10 cellular contexts compared by ENCODE assay signal in genomic region chr10:13633689-13634088, GRCh38. TPM values are rescaled to one million over a fixed set of nuclear protein-coding genes. Genes with fewer than 3 reads are reported as not detected.
A peak's percentile ranks its signal among the peaks of the same experiment; 100 is the strongest.
DNase-seq lines count a peak whose midpoint lies in the region; ATAC-seq and TF ChIP-seq lines count a peak whose summit lies in the region.
"Had no signal": no experiment of that assay in that cellular context is flagged by ENCODE, and none has a peak within 500 bp of the region (broad histone marks: within the 10 kb centered on the region; RNA-seq: fewer than 3 reads in every experiment).

No MANE protein-coding gene starts in this region.

- WGBS in heart right ventricle, 2 donors: 65 to 73% methylated on average over 7 of the region's 7 CpGs
- 40 to 58% (median 40%) methylated on average over 7 of the region's 7 CpGs for WGBS in psoas muscle, 3 donors

- peaks cover 0 to 48% (median 19%) of the 10 kb centered on the region in 9 donors for H3K4me1 ChIP-seq in heart right ventricle
- H3K4me1 ChIP-seq in psoas muscle: peaks cover 11% of the 10 kb centered on the region
- H3K4me1 ChIP-seq: SJSA1 had no signal

- POLR2A ChIA-PET in BJ (lab: Charles Lee): interaction anchor here (0.6 kb wide), 1 partner anchor 30 kb away, joined by 15 read pairs; no protein-coding TSS in a partner anchor

- no peak overlapping the region for H3K27ac Mint-ChIP-seq in chondrocyte (ENCODE audit: unreplicated experiment)
- H3K27ac Mint-ChIP-seq: dendritic cell treated with granulocyte-macrophage colony-stimulating factor and Interleukin-4, amounts not matched to agents 40 ng/mL and 50 ng/mL, for 4 days had no signal

- peak; percentile 15 for DNase-seq in BJ (ENCODE audit: low read depth)
- DNase-seq in amniotic epithelial cell (ENCODE audit: low read depth): peak; percentile 93
- peak; percentile 76 to 84 for DNase-seq in heart right ventricle
- DNase-seq in psoas muscle: peak; percentile 69 to 89
- no peak for DNase-seq in NCI-H2107 treated with DMSO at 0.1 percent for 48 hours (lab: John Stamatoyannopoulos, UW; ENCODE audit: unreplicated experiment)
- no peak for DNase-seq in chondrocyte (ENCODE audit: low spot score)
- DNase-seq in GM19238 (ENCODE audit: insufficient read length, low spot score): no peak

- CTCF ChIA-PET in BJ (lab: Yijun Ruan, JAX): interaction anchor here (1.2 to 1.5 kb wide), 2 partner anchors 9 to 19 kb away, joined by 3 read pairs; no protein-coding TSS in a partner anchor

- H3K36me3 ChIP-seq in BJ (ENCODE audit: control insufficient read depth, insufficient read depth, low read length): peaks cover 5% of the 10 kb centered on the region
- H3K36me3 ChIP-seq in heart right ventricle: peaks cover 0 to 44% (median 0%) of the 10 kb centered on the region in 9 donors
- H3K36me3 ChIP-seq in psoas muscle (ENCODE audit: insufficient read depth in 1 of 2, low read depth in 1 of 2): peaks cover 2 to 31% of the 10 kb centered on the region in 2 donors

- H3K36me3 Mint-ChIP-seq in chondrocyte (ENCODE audit: low read depth): peaks cover 13% of the 10 kb centered on the region

- H3K4me3 Mint-ChIP-seq in chondrocyte (ENCODE audit: unreplicated experiment): no peak overlapping the region
- H3K4me3 Mint-ChIP-seq: dendritic cell treated with granulocyte-macrophage colony-stimulating factor and Interleukin-4, amounts not matched to agents 40 ng/mL and 50 ng/mL, for 4 days had no signal

- peaks cover 19% of the 10 kb centered on the region for H3K4me1 Mint-ChIP-seq in chondrocyte (ENCODE audit: low read depth)

- H3K4me3 ChIP-seq in BJ (ENCODE audit: low read depth, low read length) (no peak overlapping the region), heart right ventricle (peak overlapping the region in 2 of 10 donors; percentile 6 to 7), psoas muscle (no peak overlapping the region)
- H3K4me3 ChIP-seq: SJSA1 had no signal

- H3K27me3 ChIP-seq in BJ (ENCODE audit: control insufficient read depth, insufficient read depth, low read length) (no peaks in the 10 kb centered on the region), heart right ventricle (no peaks in the 10 kb centered on the region), psoas muscle (ENCODE audit: insufficient read depth in 3 of 3, low read length in 2 of 3) (no peaks in the 10 kb centered on the region)
- H3K27me3 ChIP-seq: SJSA1 had no signal

- H3K9me3 ChIP-seq in heart right ventricle (no peaks in the 10 kb centered on the region), psoas muscle (no peaks in the 10 kb centered on the region)
- H3K9me3 ChIP-seq: SJSA1 had no signal

- intact Hi-C loops in heart right ventricle (cut with DNase I): no loop called here
- intact Hi-C loops in psoas muscle (cut with DNase I): no loop called here

- ATAC-seq in heart right ventricle: peak; percentile 88 to 92 (median 92)
- ATAC-seq in psoas muscle: peak; percentile 71 to 91 (median 84)
- no peak for ATAC-seq in GM19324 (IDR thresholded peaks at IDR 0.05; ENCODE audit: low FRiP score, unreplicated experiment)

- no peaks in the 10 kb centered on the region for H3K27me3 Mint-ChIP-seq in chondrocyte (ENCODE audit: low read depth)
- H3K27me3 Mint-ChIP-seq: dendritic cell treated with granulocyte-macrophage colony-stimulating factor and Interleukin-4, amounts not matched to agents 40 ng/mL and 50 ng/mL, for 4 days had no signal

- H3K9me3 Mint-ChIP-seq in chondrocyte (ENCODE audit: low read depth): no peaks in the 10 kb centered on the region
- H3K9me3 Mint-ChIP-seq: dendritic cell treated with granulocyte-macrophage colony-stimulating factor and Interleukin-4, amounts not matched to agents 40 ng/mL and 50 ng/mL, for 4 days had no signal

- TF ChIP-seq CTCF in BJ (IDR thresholded peaks at IDR 0.05; ENCODE audit: insufficient read depth, low read depth, low read length): no peak
- TF ChIP-seq CTCF in heart right ventricle (IDR thresholded peaks at IDR 0.05): no peak
- no peak for TF ChIP-seq CTCF in psoas muscle (IDR thresholded peaks at IDR 0.05)
- TF ChIP-seq CTCF in chondrocyte (IDR thresholded peaks at IDR 0.05): no peak

- H3K27ac ChIP-seq in heart right ventricle (peak overlapping the region; percentile 66 to 94 (median 84)), psoas muscle (peak overlapping the region; percentile 68)
- H3K27ac ChIP-seq: SJSA1 had no signal

RNA-seq across cellular contexts. Expression of gene PRPF18, which starts 46.9 kb away (rescaled TPM):
- polyA plus RNA-seq in BJ (2011; rRNA removed): 6.4 and 17.4 TPM in 2 replicates
- polyA minus RNA-seq in BJ (2011; rRNA and poly(A)+ RNA removed): 5.4 and 6.4 TPM in 2 replicates
- total RNA-seq in heart right ventricle: 10 to 100 TPM; 13.3 to 17.1 (median 15.4) TPM
- polyA plus RNA-seq in heart right ventricle: 10 to 100 TPM in 1 of 2 donors, 1 to 10 TPM in 1; 6.7 to 13.1 TPM
- total RNA-seq in psoas muscle: 10 to 100 TPM; 16.9 to 22.5 (median 20.2) TPM
- polyA plus RNA-seq in psoas muscle: 10 to 100 TPM; 15.1 to 26.4 (median 15.8) TPM
- total RNA-seq in chondrocyte: 13.4 to 20.9 TPM (median 14.9 TPM) in 3 replicates

Comparison
In these comparisons a context has a peak if more than half of its experiments do, and no peak if none do; other contexts are left out.
1. DNase-seq: peak in BJ (single experiment), amniotic epithelial cell (single experiment), heart right ventricle (2 of 2) and psoas muscle (2 of 2); none in NCI-H2107 treated with DMSO at 0.1 percent for 48 hours (single experiment), chondrocyte (single experiment) and GM19238 (single experiment).